Comparison of ENCODE assay signal across 1 cellular context in genomic region chr6:41434803-41435470, GRCh38.
TF ChIP-seq lines count a peak whose summit lies in the region.

No MANE protein-coding gene starts in this region.

TF ChIP-seq in GM23338, 12 proteins besides CTCF, POLR2A, EP300 and RAD21 (continued from another document):
- TF ChIP-seq REST (IDR thresholded peaks at IDR 0.05; ENCODE audit: unreplicated experiment): no peak
